1 cellular context compared by ENCODE assay signal in genomic region chr1:219296916-219297315, GRCh38.
TF ChIP-seq lines count a peak whose summit lies in the region.

No MANE protein-coding gene starts in this region.

TF ChIP-seq in IMR-90, 13 proteins besides CTCF, POLR2A, EP300 and RAD21 (continued from another document):
- TF ChIP-seq USF2 (IDR thresholded peaks at IDR 0.05; ENCODE audit: low read depth, low read length), result no peak
- no peak for TF ChIP-seq NFE2L2 (IDR thresholded peaks at IDR 0.05; ENCODE audit: low read depth, low read length)
- no peak for TF ChIP-seq RCOR1 (IDR thresholded peaks at IDR 0.05; ENCODE audit: insufficient replicate concordance, low read length)
